12 cellular contexts compared by ENCODE assay signal in genomic region chr1:185565314-185565713, GRCh38.
DNase-seq lines count a peak whose midpoint lies in the region; ATAC-seq and TF ChIP-seq lines count a peak whose summit lies in the region.
"Had no signal": no experiment of that assay in that cellular context is flagged by ENCODE, and none has a peak within 500 bp of the region (broad histone marks: within the 10 kb centered on the region; RNA-seq: fewer than 3 reads in every experiment).

No MANE protein-coding gene starts in this region.

- no peak overlapping the region for H3K27ac Mint-ChIP-seq in stimulated activated naive B cell treated with anti-CD40 and anti-IgM and Interleukin-4, amounts not matched to agents 10 μg/mL and 1 μg/mL and 100 μg/mL, for 72 hours
- H3K27ac Mint-ChIP-seq: type B pancreatic cell had no signal

- TF ChIP-seq CTCF in left ventricle myocardium inferior (IDR thresholded peaks at IDR 0.05; ENCODE audit: borderline replicate concordance): no peak
- no peak for TF ChIP-seq CTCF in fibroblast of pulmonary artery (IDR thresholded peaks at IDR 0.05; ENCODE audit: low read length, missing control alignments)
- no peak for TF ChIP-seq CTCF in smooth muscle cell (IDR thresholded peaks at IDR 0.05; ENCODE audit: borderline replicate concordance, insufficient read depth, poor library complexity, severe bottlenecking)

- H3K27ac ChIP-seq in left ventricle myocardium inferior (replicated peaks) (no peak overlapping the region), smooth muscle cell (ENCODE audit: low read depth) (peak overlapping the region; percentile 97)
- H3K27ac ChIP-seq: dorsolateral prefrontal cortex had no signal

- H3F3A ChIP-seq in smooth muscle cell (ENCODE audit: low read depth): peaks cover 13% of the 10 kb centered on the region

- H3K36me3 Mint-ChIP-seq in stimulated activated naive B cell treated with anti-CD40 and anti-IgM and Interleukin-4, amounts not matched to agents 10 μg/mL and 1 μg/mL and 100 μg/mL, for 72 hours: no peaks in the 10 kb centered on the region
- H3K36me3 Mint-ChIP-seq: type B pancreatic cell had no signal

- H3K27me3 ChIP-seq in left ventricle myocardium inferior (ENCODE audit: low read depth): no peaks in the 10 kb centered on the region
- no peaks in the 10 kb centered on the region for H3K27me3 ChIP-seq in smooth muscle cell (ENCODE audit: low read depth)
- H3K27me3 ChIP-seq: dorsolateral prefrontal cortex had no signal

- no peaks in the 10 kb centered on the region for H3K79me2 ChIP-seq in smooth muscle cell (ENCODE audit: low read depth)

- H3K4me3 ChIP-seq in left ventricle myocardium inferior (no peak overlapping the region), fibroblast of pulmonary artery (replicated peaks; ENCODE audit: low read depth, low read length) (no peak overlapping the region), smooth muscle cell (no peak overlapping the region)
- H3K4me3 ChIP-seq: dorsolateral prefrontal cortex had no signal

- H3K36me3 ChIP-seq in left ventricle myocardium inferior: no peaks in the 10 kb centered on the region
- no peaks in the 10 kb centered on the region for H3K36me3 ChIP-seq in smooth muscle cell (ENCODE audit: low read depth)

- ATAC-seq in Right ventricle myocardium inferior (peak; percentile 52), GM21360 (IDR thresholded peaks at IDR 0.05; ENCODE audit: unreplicated experiment) (no peak), HG03095 (IDR thresholded peaks at IDR 0.05; ENCODE audit: unreplicated experiment) (no peak)
- no peak for ATAC-seq in stimulated activated naive B cell treated with anti-CD40 and anti-IgM and Interleukin-4, amounts not matched to agents 10 μg/mL and 1 μg/mL and 100 μg/mL, for 72 hours (replicated peaks)

- H3K4me1 ChIP-seq in left ventricle myocardium inferior (peaks cover 15% of the 10 kb centered on the region), smooth muscle cell (ENCODE audit: low read depth) (peaks cover 12% of the 10 kb centered on the region)

- H3K27me3 Mint-ChIP-seq in stimulated activated naive B cell treated with anti-CD40 and anti-IgM and Interleukin-4, amounts not matched to agents 10 μg/mL and 1 μg/mL and 100 μg/mL, for 72 hours: no peaks in the 10 kb centered on the region

- H3K4me1 Mint-ChIP-seq in stimulated activated naive B cell treated with anti-CD40 and anti-IgM and Interleukin-4, amounts not matched to agents 10 μg/mL and 1 μg/mL and 100 μg/mL, for 72 hours: peaks cover 27 to 41% of the 10 kb centered on the region in 2 donors

- H3K9ac ChIP-seq in smooth muscle cell (ENCODE audit: low read depth): no peak overlapping the region

- H3K4me2 ChIP-seq in smooth muscle cell: peak overlapping the region; percentile 32

- intact Hi-C loops in Right ventricle myocardium inferior (cut with DNase I) (no loop called here), left ventricle myocardium inferior (cut with micrococcal nuclease) (no loop called here)

- H3K9me3 Mint-ChIP-seq in stimulated activated naive B cell treated with anti-CD40 and anti-IgM and Interleukin-4, amounts not matched to agents 10 μg/mL and 1 μg/mL and 100 μg/mL, for 72 hours: peaks cover 0 to 2% of the 10 kb centered on the region in 2 donors

- DNase-seq in Right ventricle myocardium inferior (ENCODE audit: missing footprints) (no peak), left ventricle myocardium inferior (no peak), NCI-H69 (lab: John Stamatoyannopoulos, UW) (peak; percentile 10), fibroblast of pulmonary artery (ENCODE audit: low read depth) (peak; percentile 69), smooth muscle cell (lab: John Stamatoyannopoulos, UW; ENCODE audit: unreplicated experiment) (no peak)
- no peak for DNase-seq in stimulated activated naive B cell treated with anti-CD40 and anti-IgM and Interleukin-4, amounts not matched to agents 10 μg/mL and 1 μg/mL and 100 μg/mL, for 72 hours
- DNase-seq: C1 segment of cervical spinal cord, dorsolateral prefrontal cortex, MV-4-11 had no signal

- WGBS in smooth muscle cell (ENCODE audit: low lambda C conversion rate): 33% methylated on average over 5 of the region's 5 CpGs

- H3K4me3 Mint-ChIP-seq in stimulated activated naive B cell treated with anti-CD40 and anti-IgM and Interleukin-4, amounts not matched to agents 10 μg/mL and 1 μg/mL and 100 μg/mL, for 72 hours: no peak overlapping the region
- H3K4me3 Mint-ChIP-seq: type B pancreatic cell had no signal

- no peaks in the 10 kb centered on the region for H4K20me1 ChIP-seq in smooth muscle cell (ENCODE audit: low read depth)

- H2AFZ ChIP-seq in smooth muscle cell (ENCODE audit: low read depth): no peak overlapping the region

- H3K9me3 ChIP-seq in left ventricle myocardium inferior (replicated peaks) (no peaks in the 10 kb centered on the region), smooth muscle cell (replicated peaks; ENCODE audit: low read depth) (no peaks in the 10 kb centered on the region)

Comparison
In these comparisons a context has a peak if more than half of its experiments do, and no peak if none do; other contexts are left out.
1. DNase-seq: peak in NCI-H69 (single experiment) and fibroblast of pulmonary artery (single experiment); none in Right ventricle myocardium inferior (single experiment), left ventricle myocardium inferior (single experiment), smooth muscle cell (single experiment) and stimulated activated naive B cell treated with anti-CD40 and anti-IgM and Interleukin-4, amounts not matched to agents 10 μg/mL and 1 μg/mL and 100 μg/mL, for 72 hours (single experiment).